In the genomic region with DNA sequence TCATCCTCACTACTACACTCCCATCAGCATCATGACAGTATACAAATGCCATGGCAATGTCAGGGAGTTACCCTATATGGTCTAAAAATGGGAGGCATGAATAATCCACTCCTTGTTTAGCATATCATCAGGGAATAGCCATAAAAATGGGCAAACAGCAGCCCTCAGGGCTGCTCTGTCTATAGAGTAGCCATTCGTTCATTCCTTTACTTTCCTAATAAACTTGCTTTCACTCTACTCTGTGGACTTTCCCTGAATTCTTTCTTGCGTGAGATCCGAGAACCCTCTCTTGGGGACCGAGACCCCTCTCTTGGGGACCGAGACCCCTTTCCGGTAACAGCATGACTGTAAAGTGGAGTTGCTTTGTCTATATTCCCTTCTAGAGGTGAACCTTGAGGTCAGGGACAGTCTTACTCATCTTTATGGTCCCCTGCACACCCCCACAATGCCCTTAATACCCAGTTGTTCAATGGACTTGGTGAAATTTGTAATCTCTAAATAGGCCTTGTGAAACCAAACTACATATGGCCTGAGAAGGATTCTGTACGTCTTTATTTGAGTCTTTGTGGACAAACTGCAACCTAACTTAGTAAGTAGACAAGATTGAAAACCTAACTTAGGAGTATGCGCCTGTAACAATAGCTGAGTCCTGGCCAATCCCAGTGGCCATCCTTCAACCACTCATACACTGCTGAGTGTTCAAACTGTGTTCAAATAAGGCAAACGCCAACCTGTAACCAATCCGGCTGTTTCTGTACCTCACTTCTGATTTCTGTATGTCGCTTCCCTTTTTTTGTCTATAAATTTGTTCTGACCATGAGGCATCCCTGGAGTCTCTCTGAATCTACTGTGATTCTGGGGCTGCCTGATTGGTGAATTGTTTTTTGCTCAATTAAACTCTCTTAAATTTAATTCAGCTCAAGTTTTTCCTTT, we compare ENCODE assay signal across 1 cellular context.
A peak's percentile ranks its signal among the peaks of the same experiment; 100 is the strongest.
TF ChIP-seq lines count a peak whose summit lies in the region.

No MANE protein-coding gene starts in this region.

TF ChIP-seq in GM12878, 131 proteins besides CTCF, POLR2A, EP300 and RAD21 (continued from another document and continues in another):
- TF ChIP-seq, protein P1, sequence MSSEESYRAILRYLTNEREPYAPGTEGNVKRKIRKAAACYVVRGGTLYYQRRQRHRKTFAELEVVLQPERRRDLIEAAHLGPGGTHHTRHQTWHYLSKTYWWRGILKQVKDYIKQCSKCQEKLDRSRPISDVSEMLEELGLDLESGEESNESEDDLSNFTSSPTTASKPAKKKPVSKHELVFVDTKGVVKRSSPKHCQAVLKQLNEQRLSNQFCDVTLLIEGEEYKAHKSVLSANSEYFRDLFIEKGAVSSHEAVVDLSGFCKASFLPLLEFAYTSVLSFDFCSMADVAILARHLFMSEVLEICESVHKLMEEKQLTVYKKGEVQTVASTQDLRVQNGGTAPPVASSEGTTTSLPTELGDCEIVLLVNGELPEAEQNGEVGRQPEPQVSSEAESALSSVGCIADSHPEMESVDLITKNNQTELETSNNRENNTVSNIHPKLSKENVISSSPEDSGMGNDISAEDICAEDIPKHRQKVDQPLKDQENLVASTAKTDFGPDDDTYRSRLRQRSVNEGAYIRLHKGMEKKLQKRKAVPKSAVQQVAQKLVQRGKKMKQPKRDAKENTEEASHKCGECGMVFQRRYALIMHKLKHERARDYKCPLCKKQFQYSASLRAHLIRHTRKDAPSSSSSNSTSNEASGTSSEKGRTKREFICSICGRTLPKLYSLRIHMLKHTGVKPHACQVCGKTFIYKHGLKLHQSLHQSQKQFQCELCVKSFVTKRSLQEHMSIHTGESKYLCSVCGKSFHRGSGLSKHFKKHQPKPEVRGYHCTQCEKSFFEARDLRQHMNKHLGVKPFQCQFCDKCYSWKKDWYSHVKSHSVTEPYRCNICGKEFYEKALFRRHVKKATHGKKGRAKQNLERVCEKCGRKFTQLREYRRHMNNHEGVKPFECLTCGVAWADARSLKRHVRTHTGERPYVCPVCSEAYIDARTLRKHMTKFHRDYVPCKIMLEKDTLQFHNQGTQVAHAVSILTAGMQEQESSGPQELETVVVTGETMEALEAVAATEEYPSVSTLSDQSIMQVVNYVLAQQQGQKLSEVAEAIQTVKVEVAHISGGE (CRISPR knock-in tag; IDR thresholded peaks at IDR 0.05), result no peak
- TF ChIP-seq STAT1 (conservative IDR thresholded peaks at IDR 0.05) (no peak), CREB1 (IDR thresholded peaks at IDR 0.05; ENCODE audit: low read depth) (0 out of 2 replicates have a peak, but pooled peaks have one; percentile 35), MYC (IDR thresholded peaks at IDR 0.05; ENCODE audit: insufficient read depth, insufficient read length, insufficient replicate concordance, low read length, severe bottlenecking) (no peak), ETV6 (conservative IDR thresholded peaks at IDR 0.05 in 1 of 2, IDR thresholded peaks at IDR 0.05 in 1 of 2; ENCODE audit: borderline replicate concordance in 1 of 2, low read depth in 1 of 2) (peak in 1 of 2 experiments; percentile 81; a peak in 1 of 4 replicates), EZH2 (IDR thresholded peaks at IDR 0.05; ENCODE audit: borderline replicate concordance, control insufficient read depth, low read depth, low read length) (no peak), POU2F2 (IDR thresholded peaks at IDR 0.05; ENCODE audit: borderline replicate concordance, low read depth, low read length) (no peak), KLF5 (IDR thresholded peaks at IDR 0.05; ENCODE audit: partially characterized antibody) (no peak), FOXK2 (IDR thresholded peaks at IDR 0.05) (no peak), DPF2 (IDR thresholded peaks at IDR 0.05) (no peak), BACH1 (IDR thresholded peaks at IDR 0.05; ENCODE audit: borderline replicate concordance) (no peak), TCF12 (IDR thresholded peaks at IDR 0.05; ENCODE audit: low read depth, low read length) (peak; percentile 66), ZNF384 (IDR thresholded peaks at IDR 0.05; ENCODE audit: borderline replicate concordance, low read depth, low read length) (no peak), IRF4 (IDR thresholded peaks at IDR 0.05; ENCODE audit: low read depth, low read length) (peak; percentile 67; the same call in 1 of the 2 replicates), CBX5 (IDR thresholded peaks at IDR 0.05; ENCODE audit: low read depth) (0 out of 2 replicates have a peak, but pooled peaks have one; percentile 64), RFX5 (IDR thresholded peaks at IDR 0.05; ENCODE audit: low read depth, low read length) (no peak), CREM (IDR thresholded peaks at IDR 0.05; ENCODE audit: low read depth) (peak; percentile 86), MEF2B (IDR thresholded peaks at IDR 0.05; ENCODE audit: partially characterized antibody, poor library complexity, severe bottlenecking) (peak; percentile 94), RELA (IDR thresholded peaks at IDR 0.05; ENCODE audit: borderline replicate concordance, partially characterized antibody) (no peak), BMI1 (IDR thresholded peaks at IDR 0.05; ENCODE audit: borderline replicate concordance) (no peak), SREBF2 (IDR thresholded peaks at IDR 0.05; ENCODE audit: low read length) (no peak), SMARCA5 (IDR thresholded peaks at IDR 0.05) (no peak), ZNF24 (IDR thresholded peaks at IDR 0.05) (no peak), HCFC1 (IDR thresholded peaks at IDR 0.05; ENCODE audit: low read length) (no peak), ATF7 (IDR thresholded peaks at IDR 0.05; ENCODE audit: low read depth) (no peak), TBL1XR1 (IDR thresholded peaks at IDR 0.05; ENCODE audit: low read depth, low read length) (0 out of 2 replicates have a peak, but pooled peaks have one; percentile 13), WRNIP1 (IDR thresholded peaks at IDR 0.05; ENCODE audit: borderline replicate concordance, low read depth, low read length) (no peak), NR2C2 (IDR thresholded peaks at IDR 0.05; ENCODE audit: borderline replicate concordance, control insufficient read depth, insufficient read length, low read depth) (no peak), CBX3 (IDR thresholded peaks at IDR 0.05; ENCODE audit: borderline replicate concordance, low read depth) (no peak), ZNF207 (IDR thresholded peaks at IDR 0.05; ENCODE audit: borderline replicate concordance) (no peak), CEBPB (IDR thresholded peaks at IDR 0.05; ENCODE audit: borderline replicate concordance in 1 of 2, low read depth in 2 of 2, low read length in 2 of 2) (peak in 1 of 2 experiments; percentile 68; a peak in 1 of 4 replicates), SMAD1 (IDR thresholded peaks at IDR 0.05; ENCODE audit: low read depth, partially characterized antibody) (no peak), BCL11A (IDR thresholded peaks at IDR 0.05; ENCODE audit: low read depth, low read length) (peak; percentile 57; the same call in 1 of the 2 replicates)
- TF ChIP-seq, protein P2, sequence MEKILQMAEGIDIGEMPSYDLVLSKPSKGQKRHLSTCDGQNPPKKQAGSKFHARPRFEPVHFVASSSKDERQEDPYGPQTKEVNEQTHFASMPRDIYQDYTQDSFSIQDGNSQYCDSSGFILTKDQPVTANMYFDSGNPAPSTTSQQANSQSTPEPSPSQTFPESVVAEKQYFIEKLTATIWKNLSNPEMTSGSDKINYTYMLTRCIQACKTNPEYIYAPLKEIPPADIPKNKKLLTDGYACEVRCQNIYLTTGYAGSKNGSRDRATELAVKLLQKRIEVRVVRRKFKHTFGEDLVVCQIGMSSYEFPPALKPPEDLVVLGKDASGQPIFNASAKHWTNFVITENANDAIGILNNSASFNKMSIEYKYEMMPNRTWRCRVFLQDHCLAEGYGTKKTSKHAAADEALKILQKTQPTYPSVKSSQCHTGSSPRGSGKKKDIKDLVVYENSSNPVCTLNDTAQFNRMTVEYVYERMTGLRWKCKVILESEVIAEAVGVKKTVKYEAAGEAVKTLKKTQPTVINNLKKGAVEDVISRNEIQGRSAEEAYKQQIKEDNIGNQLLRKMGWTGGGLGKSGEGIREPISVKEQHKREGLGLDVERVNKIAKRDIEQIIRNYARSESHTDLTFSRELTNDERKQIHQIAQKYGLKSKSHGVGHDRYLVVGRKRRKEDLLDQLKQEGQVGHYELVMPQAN (conservative IDR thresholded peaks at IDR 0.05), result no peak
- TF ChIP-seq, protein P3, sequence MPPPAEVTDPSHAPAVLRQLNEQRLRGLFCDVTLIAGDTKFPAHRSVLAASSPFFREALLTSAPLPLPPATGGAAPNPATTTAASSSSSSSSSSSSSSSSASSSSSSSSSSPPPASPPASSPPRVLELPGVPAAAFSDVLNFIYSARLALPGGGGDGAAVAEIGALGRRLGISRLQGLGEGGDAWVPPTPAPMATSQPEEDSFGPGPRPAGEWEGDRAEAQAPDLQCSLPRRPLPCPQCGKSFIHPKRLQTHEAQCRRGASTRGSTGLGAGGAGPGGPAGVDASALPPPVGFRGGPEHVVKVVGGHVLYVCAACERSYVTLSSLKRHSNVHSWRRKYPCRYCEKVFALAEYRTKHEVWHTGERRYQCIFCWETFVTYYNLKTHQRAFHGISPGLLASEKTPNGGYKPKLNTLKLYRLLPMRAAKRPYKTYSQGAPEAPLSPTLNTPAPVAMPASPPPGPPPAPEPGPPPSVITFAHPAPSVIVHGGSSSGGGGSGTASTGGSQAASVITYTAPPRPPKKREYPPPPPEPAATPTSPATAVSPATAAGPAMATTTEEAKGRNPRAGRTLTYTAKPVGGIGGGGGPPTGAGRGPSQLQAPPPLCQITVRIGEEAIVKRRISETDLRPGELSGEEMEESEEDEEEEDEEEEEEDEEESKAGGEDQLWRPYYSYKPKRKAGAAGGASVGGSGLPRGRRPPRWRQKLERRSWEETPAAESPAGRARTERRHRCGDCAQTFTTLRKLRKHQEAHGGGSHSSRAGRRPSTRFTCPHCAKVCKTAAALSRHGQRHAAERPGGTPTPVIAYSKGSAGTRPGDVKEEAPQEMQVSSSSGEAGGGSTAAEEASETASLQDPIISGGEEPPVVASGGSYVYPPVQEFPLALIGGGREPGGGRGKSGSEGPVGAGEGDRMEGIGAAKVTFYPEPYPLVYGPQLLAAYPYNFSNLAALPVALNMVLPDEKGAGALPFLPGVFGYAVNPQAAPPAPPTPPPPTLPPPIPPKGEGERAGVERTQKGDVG (CRISPR knock-in tag; IDR thresholded peaks at IDR 0.05), result no peak
- TF ChIP-seq, protein P4, sequence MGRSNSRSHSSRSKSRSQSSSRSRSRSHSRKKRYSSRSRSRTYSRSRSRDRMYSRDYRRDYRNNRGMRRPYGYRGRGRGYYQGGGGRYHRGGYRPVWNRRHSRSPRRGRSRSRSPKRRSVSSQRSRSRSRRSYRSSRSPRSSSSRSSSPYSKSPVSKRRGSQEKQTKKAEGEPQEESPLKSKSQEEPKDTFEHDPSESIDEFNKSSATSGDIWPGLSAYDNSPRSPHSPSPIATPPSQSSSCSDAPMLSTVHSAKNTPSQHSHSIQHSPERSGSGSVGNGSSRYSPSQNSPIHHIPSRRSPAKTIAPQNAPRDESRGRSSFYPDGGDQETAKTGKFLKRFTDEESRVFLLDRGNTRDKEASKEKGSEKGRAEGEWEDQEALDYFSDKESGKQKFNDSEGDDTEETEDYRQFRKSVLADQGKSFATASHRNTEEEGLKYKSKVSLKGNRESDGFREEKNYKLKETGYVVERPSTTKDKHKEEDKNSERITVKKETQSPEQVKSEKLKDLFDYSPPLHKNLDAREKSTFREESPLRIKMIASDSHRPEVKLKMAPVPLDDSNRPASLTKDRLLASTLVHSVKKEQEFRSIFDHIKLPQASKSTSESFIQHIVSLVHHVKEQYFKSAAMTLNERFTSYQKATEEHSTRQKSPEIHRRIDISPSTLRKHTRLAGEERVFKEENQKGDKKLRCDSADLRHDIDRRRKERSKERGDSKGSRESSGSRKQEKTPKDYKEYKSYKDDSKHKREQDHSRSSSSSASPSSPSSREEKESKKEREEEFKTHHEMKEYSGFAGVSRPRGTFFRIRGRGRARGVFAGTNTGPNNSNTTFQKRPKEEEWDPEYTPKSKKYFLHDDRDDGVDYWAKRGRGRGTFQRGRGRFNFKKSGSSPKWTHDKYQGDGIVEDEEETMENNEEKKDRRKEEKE (IDR thresholded peaks at IDR 0.05), result no peak
- TF ChIP-seq, protein P5, sequence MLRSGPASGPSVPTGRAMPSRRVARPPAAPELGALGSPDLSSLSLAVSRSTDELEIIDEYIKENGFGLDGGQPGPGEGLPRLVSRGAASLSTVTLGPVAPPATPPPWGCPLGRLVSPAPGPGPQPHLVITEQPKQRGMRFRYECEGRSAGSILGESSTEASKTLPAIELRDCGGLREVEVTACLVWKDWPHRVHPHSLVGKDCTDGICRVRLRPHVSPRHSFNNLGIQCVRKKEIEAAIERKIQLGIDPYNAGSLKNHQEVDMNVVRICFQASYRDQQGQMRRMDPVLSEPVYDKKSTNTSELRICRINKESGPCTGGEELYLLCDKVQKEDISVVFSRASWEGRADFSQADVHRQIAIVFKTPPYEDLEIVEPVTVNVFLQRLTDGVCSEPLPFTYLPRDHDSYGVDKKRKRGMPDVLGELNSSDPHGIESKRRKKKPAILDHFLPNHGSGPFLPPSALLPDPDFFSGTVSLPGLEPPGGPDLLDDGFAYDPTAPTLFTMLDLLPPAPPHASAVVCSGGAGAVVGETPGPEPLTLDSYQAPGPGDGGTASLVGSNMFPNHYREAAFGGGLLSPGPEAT (IDR thresholded peaks at IDR 0.05; ENCODE audit: low read depth), result no peak
- TF ChIP-seq, protein P6, sequence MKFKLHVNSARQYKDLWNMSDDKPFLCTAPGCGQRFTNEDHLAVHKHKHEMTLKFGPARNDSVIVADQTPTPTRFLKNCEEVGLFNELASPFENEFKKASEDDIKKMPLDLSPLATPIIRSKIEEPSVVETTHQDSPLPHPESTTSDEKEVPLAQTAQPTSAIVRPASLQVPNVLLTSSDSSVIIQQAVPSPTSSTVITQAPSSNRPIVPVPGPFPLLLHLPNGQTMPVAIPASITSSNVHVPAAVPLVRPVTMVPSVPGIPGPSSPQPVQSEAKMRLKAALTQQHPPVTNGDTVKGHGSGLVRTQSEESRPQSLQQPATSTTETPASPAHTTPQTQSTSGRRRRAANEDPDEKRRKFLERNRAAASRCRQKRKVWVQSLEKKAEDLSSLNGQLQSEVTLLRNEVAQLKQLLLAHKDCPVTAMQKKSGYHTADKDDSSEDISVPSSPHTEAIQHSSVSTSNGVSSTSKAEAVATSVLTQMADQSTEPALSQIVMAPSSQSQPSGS (IDR thresholded peaks at IDR 0.05; ENCODE audit: low read length), result peak; percentile 97
- TF ChIP-seq, protein P7, sequence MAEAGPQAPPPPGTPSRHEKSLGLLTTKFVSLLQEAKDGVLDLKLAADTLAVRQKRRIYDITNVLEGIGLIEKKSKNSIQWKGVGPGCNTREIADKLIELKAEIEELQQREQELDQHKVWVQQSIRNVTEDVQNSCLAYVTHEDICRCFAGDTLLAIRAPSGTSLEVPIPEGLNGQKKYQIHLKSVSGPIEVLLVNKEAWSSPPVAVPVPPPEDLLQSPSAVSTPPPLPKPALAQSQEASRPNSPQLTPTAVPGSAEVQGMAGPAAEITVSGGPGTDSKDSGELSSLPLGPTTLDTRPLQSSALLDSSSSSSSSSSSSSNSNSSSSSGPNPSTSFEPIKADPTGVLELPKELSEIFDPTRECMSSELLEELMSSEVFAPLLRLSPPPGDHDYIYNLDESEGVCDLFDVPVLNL (IDR thresholded peaks at IDR 0.05; ENCODE audit: low read depth, low read length), result no peak
